ENCODE assay signal across 19 cellular contexts in genomic region chr9:68747043-68747533, GRCh38. TPM values are rescaled to one million over a fixed set of nuclear protein-coding genes. Genes with fewer than 3 reads are reported as not detected.
A peak's percentile ranks its signal among the peaks of the same experiment; 100 is the strongest.
DNase-seq lines count a peak whose midpoint lies in the region; ATAC-seq, FAIRE-seq and TF ChIP-seq lines count a peak whose summit lies in the region.
"Had no signal": no experiment of that assay in that cellular context is flagged by ENCODE, and none has a peak within 500 bp of the region (broad histone marks: within the 10 kb centered on the region; RNA-seq: fewer than 3 reads in every experiment).

No MANE protein-coding gene starts in this region.

- no peak for TF ChIP-seq EP300 in upper lobe of left lung (IDR thresholded peaks at IDR 0.05)

- FAIRE-seq in endometrium (lab: Jason Lieb, UNC): peak; percentile 90
- FAIRE-seq: GM12878 had no signal

- H3K9me3 ChIP-seq in lung (ENCODE audit: control insufficient read depth in 2 of 2, insufficient read depth in 1 of 2, low read length in 1 of 2) (no peaks in the 10 kb centered on the region), upper lobe of left lung (no peaks in the 10 kb centered on the region)

- TF ChIP-seq CTCF in lung (IDR thresholded peaks at IDR 0.05; ENCODE audit: control extremely low read depth, extremely low read depth): no peak
- peak in 1 of 6 experiments; percentile 7 for TF ChIP-seq CTCF in upper lobe of left lung (IDR thresholded peaks at IDR 0.05)
- TF ChIP-seq CTCF in dorsolateral prefrontal cortex (IDR thresholded peaks at IDR 0.05 in 54 of 56, conservative IDR thresholded peaks at IDR 0.05 in 2 of 56; ENCODE audit: low read depth in 1 of 56, partially characterized antibody in 56 of 56): no peak

- H3K4me1 ChIP-seq in lung (ENCODE audit: control insufficient read depth in 2 of 2, insufficient read depth in 2 of 2, low read length in 2 of 2) (peaks cover 7 to 10% of the 10 kb centered on the region in 2 donors), upper lobe of left lung (peaks cover 4 to 25% (median 14%) of the 10 kb centered on the region in 4 donors)

- H3K27ac ChIP-seq in lung (ENCODE audit: low read depth in 1 of 2, low read length in 1 of 2): peak overlapping the region in 1 of 2 donors; percentile 55
- H3K27ac ChIP-seq in upper lobe of left lung: peak overlapping the region; percentile 55 to 78 (median 63)
- H3K27ac ChIP-seq in dorsolateral prefrontal cortex: no peak overlapping the region

- H3K36me3 ChIP-seq in lung (ENCODE audit: control insufficient read depth in 2 of 2, insufficient read depth in 2 of 2, low read length in 2 of 2) (no peaks in the 10 kb centered on the region), upper lobe of left lung (no peaks in the 10 kb centered on the region)

- H3K27me3 ChIP-seq in lung (ENCODE audit: control insufficient read depth, insufficient read depth) (no peaks in the 10 kb centered on the region), upper lobe of left lung (no peaks in the 10 kb centered on the region), dorsolateral prefrontal cortex (no peaks in the 10 kb centered on the region)

- WGBS in lung, 2 donors: 40 to 53% methylated on average over 9 of the region's 9 CpGs
- 44 to 46% methylated on average over 9 of the region's 9 CpGs for WGBS in upper lobe of left lung, 2 donors

- no peak for TF ChIP-seq POLR2A in upper lobe of left lung (IDR thresholded peaks at IDR 0.05)

- H3K4me3 ChIP-seq in lung (no peak overlapping the region), upper lobe of left lung (no peak overlapping the region), dorsolateral prefrontal cortex (no peak overlapping the region)
- H3K4me3 ChIP-seq: GM12878 had no signal

- intact Hi-C loops in Right ventricle myocardium inferior (cut with DNase I) (no loop called here), cardiac septum (cut with DNase I) (no loop called here), dorsolateral prefrontal cortex (cut with DNase I) (loop anchor here in 1 of 2 donors (10.0 kb wide), 1 partner anchor 58 kb away; no protein-coding TSS in a partner anchor)

- ATAC-seq in Right ventricle myocardium inferior (peak; percentile 24), lung (ENCODE audit: insufficient read depth, low FRiP score) (peak; percentile 34), upper lobe of left lung (ENCODE audit: low FRiP score in 2 of 2) (peak in 1 of 2 donors; percentile 72), HG03520 (IDR thresholded peaks at IDR 0.05; ENCODE audit: unreplicated experiment) (no peak)
- ATAC-seq: effector memory CD8-positive, alpha-beta T cell; GM12878 had no signal

- DNase-seq in Right ventricle myocardium inferior (ENCODE audit: missing footprints) (no peak), cardiac septum (ENCODE audit: low spot score) (no peak), lung (ENCODE audit: low spot score) (no peak), upper lobe of left lung (no peak), dorsolateral prefrontal cortex (no peak)
- DNase-seq in NK-92 treated with Interleukin-12 subunit alpha and Interleukin-12 subunit beta, amount 100 ng/mL, for 24 hours (lab: John Stamatoyannopoulos, UW): no peak
- DNase-seq: activated B cell treated with CpG ODN at 0.5 μM for 24 hours; activated naive CD4-positive, alpha-beta T cell treated with Interleukin-2 at 50 U/mL for 16 hours; C1 segment of cervical spinal cord; DND-41; effector memory CD8-positive, alpha-beta T cell; foreskin fibroblast; KBM-7; NCI-H1436; stimulated activated CD4-positive, alpha-beta T cell treated with anti-CD3 and anti-CD28 coated beads, Interleukin-15, amount 100 ng/mL, for 24 hours had no signal

RNA-seq across cellular contexts. Expression of gene PIP5K1B, which starts 42.0 kb away (rescaled TPM):
- total RNA-seq in Right ventricle myocardium inferior (60.6 TPM), cardiac septum (27.1 TPM), lung (10 to 100 TPM; 20.4 to 28.2 TPM), upper lobe of left lung (10 to 100 TPM; 22.4 to 76.8 (median 47.2) TPM), dorsolateral prefrontal cortex (10 to 100 TPM in 118 of 120 experiments, 1 to 10 TPM in 2; 5.1 to 44.4 (median 21.5) TPM)
- 10 to 100 TPM in 1 of 2 donors, 1 to 10 TPM in 1; 6.6 to 10.8 TPM for polyA plus RNA-seq in lung
- total RNA-seq: A172 had no signal

Comparison
In these comparisons a context has a peak if more than half of its experiments do, and no peak if none do; other contexts are left out.
1. H3K27ac ChIP-seq: peak in upper lobe of left lung (4 of 4); none in dorsolateral prefrontal cortex (0 of 59).